1 cellular context compared by ENCODE assay signal in the genomic region with DNA sequence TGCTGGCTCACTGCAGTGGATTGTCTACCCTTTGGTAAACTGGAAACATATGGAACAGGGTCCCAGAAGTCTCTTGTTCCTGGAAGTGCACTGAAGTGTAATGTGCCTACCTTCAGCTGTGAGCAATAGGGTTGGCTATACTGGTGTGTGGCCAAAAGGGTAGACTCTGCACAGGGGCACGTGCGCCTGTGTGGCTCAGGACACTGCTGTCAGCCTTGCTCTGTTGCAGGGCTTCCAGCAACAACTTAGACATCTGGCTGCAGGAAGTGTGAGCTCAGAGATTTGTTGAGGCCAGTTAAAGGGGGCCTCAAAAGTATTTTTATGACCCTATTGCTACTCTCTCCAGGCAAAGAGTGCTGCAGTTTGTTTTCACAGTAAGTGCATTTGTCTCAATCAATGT.
TF ChIP-seq lines count a peak whose summit lies in the region.

No MANE protein-coding gene starts in this region.

TF ChIP-seq in K562, 482 proteins besides CTCF, POLR2A, EP300 and RAD21:
- TF ChIP-seq WHSC1 (IDR thresholded peaks at IDR 0.05; ENCODE audit: low read length): peak; percentile 61
- TF ChIP-seq TAL1 (IDR thresholded peaks at IDR 0.05): no peak
